Comparison of ENCODE assay signal across 8 cellular contexts in the genomic region with DNA sequence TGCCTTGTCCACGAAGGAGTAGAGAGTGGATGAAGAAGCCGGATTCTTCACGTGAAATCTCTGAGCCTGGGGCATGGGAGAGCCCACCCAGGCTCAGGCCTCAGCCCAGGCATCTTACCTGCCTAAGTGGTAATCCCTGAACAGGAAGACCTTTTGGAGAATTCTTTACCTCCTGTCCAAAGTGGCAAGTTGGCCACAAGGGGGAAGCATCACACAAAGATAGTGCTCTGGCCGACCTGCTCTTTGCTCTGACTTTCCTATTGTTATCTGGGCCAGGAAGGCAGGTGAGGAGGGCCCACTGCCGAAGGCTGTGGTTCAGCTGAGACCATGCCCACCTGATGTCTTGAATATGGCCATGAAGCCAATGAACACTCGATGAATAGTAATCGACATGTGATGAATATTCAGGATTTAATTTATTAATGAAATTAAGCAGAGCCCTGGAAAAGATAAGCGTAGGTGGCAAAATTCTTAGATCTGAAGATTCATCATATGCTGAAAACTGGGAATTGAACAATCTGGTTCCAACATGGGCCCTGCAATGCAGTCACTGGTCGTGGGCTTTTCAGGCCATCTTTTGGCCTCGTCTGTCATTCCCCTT.
DNase-seq lines count a peak whose midpoint lies in the region; ATAC-seq and TF ChIP-seq lines count a peak whose summit lies in the region.

No MANE protein-coding gene starts in this region.

- H3K36me3 ChIP-seq in tibial artery: no peaks in the 10 kb centered on the region

- H3K4me3 Mint-ChIP-seq in natural killer cell: no peak overlapping the region

- intact Hi-C loops in natural killer cell (cut with micrococcal nuclease): loop anchor here (1.0 to 5.0 kb wide), 4 partner anchors 117 to 638 kb away; no protein-coding TSS in a partner anchor
- intact Hi-C loops in tibial artery (cut with DNase I; ENCODE audit: low total_unique reads): loop anchor here (10.0 kb wide), 2 partner anchors 522 to 642 kb away; no protein-coding TSS in a partner anchor

- peak; percentile 82 for DNase-seq in DMS53 (lab: John Stamatoyannopoulos, UW)
- DNase-seq in HPDE6-E6E7 (ENCODE audit: extremely low spot score): peak; percentile 67
- peak; percentile 77 for DNase-seq in NCI-H774 (lab: John Stamatoyannopoulos, UW)
- peak; percentile 21 for DNase-seq in activated T-cell treated with anti-CD3 and anti-CD28 coated beads for 1 hour (ENCODE audit: low read depth)
- DNase-seq in fibroblast of gingiva (ENCODE audit: low read depth): peak; percentile 20
- no peak for DNase-seq in natural killer cell
- DNase-seq in tibial artery: peak; percentile 45 to 68

- no peaks in the 10 kb centered on the region for H3K27me3 ChIP-seq in tibial artery

- H3K9me3 ChIP-seq in tibial artery: no peaks in the 10 kb centered on the region

- no peak overlapping the region for H3K27ac ChIP-seq in tibial artery

- H3K27ac Mint-ChIP-seq in natural killer cell: no peak overlapping the region

- ATAC-seq in GM21381 (IDR thresholded peaks at IDR 0.05; ENCODE audit: unreplicated experiment) (peak; percentile 71), natural killer cell (peak in 2 of 3 donors; percentile 52 to 53)

- no peak overlapping the region for H3K4me3 ChIP-seq in tibial artery

- H3K9me3 Mint-ChIP-seq in natural killer cell: no peaks in the 10 kb centered on the region

- H3K36me3 Mint-ChIP-seq in natural killer cell: no peaks in the 10 kb centered on the region

- H3K4me1 ChIP-seq in tibial artery: no peaks in the 10 kb centered on the region

- no peaks in the 10 kb centered on the region for H3K4me1 Mint-ChIP-seq in natural killer cell

- H3K27me3 Mint-ChIP-seq in natural killer cell (ENCODE audit: low read depth in 2 of 2): peaks cover 0 to 4% of the 10 kb centered on the region in 2 donors

- TF ChIP-seq CTCF in natural killer cell (IDR thresholded peaks at IDR 0.05) (peak; percentile 56), tibial artery (IDR thresholded peaks at IDR 0.05) (peak; percentile 60 to 66)
